ENCODE assay signal across 21 cellular contexts in genomic region chr13:19179916-19180315, GRCh38. TPM values are rescaled to one million over a fixed set of nuclear protein-coding genes. Genes with fewer than 3 reads are reported as not detected.
"Had no signal": no experiment of that assay in that cellular context is flagged by ENCODE, and none has a peak within 500 bp of the region (broad histone marks: within the 10 kb centered on the region; RNA-seq: fewer than 3 reads in every experiment).

No MANE protein-coding gene starts in this region.

- DNase-seq: dermis blood vessel endothelial cell; foreskin melanocyte; heart left ventricle; hippocampal formation; kidney glomerular epithelial cell; left lung; lower lobe of right lung; midbrain; nucleus accumbens; psoas muscle; small intestine; stimulated activated CD4-positive, alpha-beta T cell treated with anti-CD3 and anti-CD28 coated beads, Interleukin-12 subunit alpha, Interleukin-12 subunit beta, amount 100 ng/mL, for 4 hours; stimulated activated naive CD8-positive, alpha-beta T cell treated with anti-CD3 and anti-CD28 coated beads, Interleukin-15, Interleukin-2, amounts not matched to agents 100 U/mL and 50 U/mL, for 24 hours; transverse colon had no signal

- H3K27me3 ChIP-seq: cardiac muscle cell, left lung, neural progenitor cell, pancreas, transverse colon had no signal

- H3K9me3 ChIP-seq: heart left ventricle, lower lobe of right lung, pancreas, psoas muscle, thoracic aorta, transverse colon had no signal

- H3K36me3 ChIP-seq: cardiac muscle cell, heart left ventricle, left lung, lower lobe of right lung, neural progenitor cell, pancreas, thoracic aorta, transverse colon had no signal

- H3K27ac ChIP-seq: cardiac muscle cell, heart left ventricle, left lung, lower lobe of right lung, neural progenitor cell, pancreas, psoas muscle, thoracic aorta, transverse colon had no signal

- H3K4me3 ChIP-seq: cardiac muscle cell, heart left ventricle, left lung, lower lobe of right lung, neural progenitor cell, pancreas, psoas muscle, thoracic aorta, transverse colon had no signal

- ATAC-seq: left lung; lower lobe of right lung; natural killer cell treated with Interleukin-12 subunit alpha and Interleukin-12 subunit beta and Interleukin-15 and Interleukin-18, amount 100 ng/mL, for 72 hours; psoas muscle; stimulated activated naive CD8-positive, alpha-beta T cell treated with anti-CD3 and anti-CD28 coated beads, Interleukin-15, Interleukin-2, amounts not matched to agents 100 U/mL and 50 U/mL, for 24 hours had no signal

- H3K4me1 ChIP-seq: heart left ventricle, left lung, lower lobe of right lung, neural progenitor cell, pancreas, psoas muscle, transverse colon had no signal

RNA-seq across cellular contexts. Expression of gene TUBA3C, which starts 1.7 kb away (rescaled TPM):
- total RNA-seq: cardiac muscle cell; dermis blood vessel endothelial cell; epithelial cell of proximal tubule; glomerular endothelial cell; left lung; lower lobe of right lung; natural killer cell treated with Interleukin-12 subunit alpha and Interleukin-12 subunit beta and Interleukin-15 and Interleukin-18, amount 100 ng/mL, for 72 hours; pancreas; psoas muscle; thoracic aorta; transverse colon had no signal
